16 cellular contexts compared by ENCODE assay signal in the genomic region with DNA sequence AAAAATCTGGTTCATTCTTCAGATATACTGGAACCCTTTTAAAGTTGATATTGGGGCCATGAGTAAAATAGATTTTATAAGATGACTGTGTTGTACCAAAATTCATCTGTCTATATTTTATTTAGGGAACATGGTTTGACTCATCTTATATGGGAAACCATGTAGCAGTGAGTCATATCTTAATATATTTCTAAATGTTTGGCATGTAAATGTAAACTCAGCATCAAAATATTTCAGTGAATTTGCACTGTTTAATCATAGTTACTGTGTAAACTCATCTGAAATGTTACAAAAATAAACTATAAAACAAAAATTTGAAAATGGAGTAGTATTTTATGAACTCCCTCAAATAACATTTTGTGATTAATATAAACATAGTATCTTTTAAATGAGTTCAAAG. TPM values are rescaled to one million over a fixed set of nuclear protein-coding genes. Genes with fewer than 3 reads are reported as not detected.
DNase-seq lines count a peak whose midpoint lies in the region; FAIRE-seq and TF ChIP-seq lines count a peak whose summit lies in the region.
"Had no signal": no experiment of that assay in that cellular context is flagged by ENCODE, and none has a peak within 500 bp of the region (broad histone marks: within the 10 kb centered on the region; RNA-seq: fewer than 3 reads in every experiment).

No MANE protein-coding gene starts in this region.

- no peaks in the 10 kb centered on the region; the same call in 1 of the 2 replicates for H3K9me2 ChIP-seq in PC-9 (ENCODE audit: insufficient read depth)

- H3K36me3 Mint-ChIP-seq in activated naive CD8-positive, alpha-beta T cell = peaks cover 23% of the 10 kb centered on the region

- no TSS peak for BruUV-seq in PC-9 (replicated peaks; lab: Mats Ljungman, UMichigan)

- no peak overlapping the region for H3K4me2 ChIP-seq in PC-9

- no peak overlapping the region for H3K4me3 ChIP-seq in AG04449 (ENCODE audit: low read depth, low read length)
- H3K4me3 ChIP-seq in foreskin fibroblast (ENCODE audit: low read depth in 1 of 2, low read length in 2 of 2) = no peak overlapping the region
- no peak overlapping the region for H3K4me3 ChIP-seq in HAP-1
- no peak overlapping the region for H3K4me3 ChIP-seq in PC-9

- TF ChIP-seq CTCF in AG04449 (IDR thresholded peaks at IDR 0.05; ENCODE audit: insufficient read depth, low read length, missing control alignments) = no peak
- no peak for TF ChIP-seq CTCF in foreskin fibroblast (IDR thresholded peaks at IDR 0.05; ENCODE audit: low read depth, low read length)
- TF ChIP-seq CTCF in PC-9 (conservative IDR thresholded peaks at IDR 0.05) = no peak

- CTCF ChIA-PET in AG04449 (lab: Yijun Ruan, JAX) (interaction anchor here (1.6 kb wide), 1 partner anchor 8 kb away, joined by 3 read pairs; no protein-coding TSS in a partner anchor), PC-9 (lab: Charles Lee) (no interaction called here)

- no peaks in the 10 kb centered on the region for H3F3A ChIP-seq in PC-9 (ENCODE audit: insufficient read depth, low read depth)

- H3K27me3 ChIP-seq in HAP-1 (ENCODE audit: low read depth) (no peaks in the 10 kb centered on the region), PC-9 (ENCODE audit: insufficient read depth, low read depth) (no peaks in the 10 kb centered on the region)
- H3K27me3 ChIP-seq: Peyer's patch had no signal

- H3K36me3 ChIP-seq in HAP-1 (replicated peaks) (no peaks in the 10 kb centered on the region), PC-9 (ENCODE audit: low read depth) (no peaks in the 10 kb centered on the region)
- H3K36me3 ChIP-seq: Peyer's patch had no signal

- H3K27ac Mint-ChIP-seq in activated naive CD8-positive, alpha-beta T cell = peak overlapping the region; percentile 87
- H3K27ac Mint-ChIP-seq: B cell had no signal

- H3K4me1 ChIP-seq in HAP-1 (no peaks in the 10 kb centered on the region), PC-9 (replicated peaks; ENCODE audit: insufficient read depth) (no peaks in the 10 kb centered on the region)

- peaks cover 65% of the 10 kb centered on the region for H3K4me1 Mint-ChIP-seq in activated naive CD8-positive, alpha-beta T cell (ENCODE audit: low read depth)

- POLR2A ChIA-PET in AG04449 (lab: Yijun Ruan, JAX) (no interaction called here), PC-9 (lab: Charles Lee; ENCODE audit: unreplicated experiment) (no interaction called here)

- in situ Hi-C loops in HAP-1 (cut with MboI; ENCODE audit: low sequenced_read_pairs) = no loop called here

- intact Hi-C loops in PC-9 (cut with micrococcal nuclease; ENCODE audit: unreplicated experiment) = no loop called here

- H4K20me1 ChIP-seq in PC-9 (ENCODE audit: insufficient read depth) = no peaks in the 10 kb centered on the region

- DNase-seq in AG04449 (ENCODE audit: low read depth, low spot score) (peak; percentile 52), HTR-8/SVneo (ENCODE audit: insufficient read length, low spot score) (peak; percentile 35), foreskin fibroblast (peak; percentile 44 to 69), DMS153 treated with DMSO at 0.1 percent for 48 hours (lab: John Stamatoyannopoulos, UW; ENCODE audit: unreplicated experiment) (no peak), HAP-1 (ENCODE audit: low spot score in 2 of 2) (no peak), NCI-H1694 (lab: John Stamatoyannopoulos, UW) (no peak), PC-9 (no peak)
- DNase-seq: NCI-H1092 treated with DMSO at 0.1 percent for 48 hours; Peyer's patch; stimulated activated CD4-positive, alpha-beta T cell treated with anti-CD3 and anti-CD28 coated beads, Interleukin-1b, Interleukin-23, amount 100 ng/mL, for 48 hours had no signal

- no peak for FAIRE-seq in HTR-8/SVneo (lab: Jason Lieb, UNC)
- FAIRE-seq: G401.6, H54, TTC549 had no signal

- no peaks in the 10 kb centered on the region for H3K9me3 Mint-ChIP-seq in activated naive CD8-positive, alpha-beta T cell (ENCODE audit: low read depth)

- H3K9me3 ChIP-seq in HAP-1 = no peaks in the 10 kb centered on the region
- peaks cover 3% of the 10 kb centered on the region; the same call in 1 of the 2 replicates for H3K9me3 ChIP-seq in PC-9 (ENCODE audit: insufficient read depth, low read depth)
- H3K9me3 ChIP-seq: Peyer's patch had no signal

- no peaks in the 10 kb centered on the region for H3K27me3 Mint-ChIP-seq in activated naive CD8-positive, alpha-beta T cell

- H3K4me3 Mint-ChIP-seq in activated naive CD8-positive, alpha-beta T cell = no peak overlapping the region
- H3K4me3 Mint-ChIP-seq: B cell had no signal

- no peak overlapping the region for H2AFZ ChIP-seq in PC-9
- H2AFZ ChIP-seq: parathyroid adenoma had no signal

- H3K79me2 ChIP-seq in PC-9 (ENCODE audit: low read depth) = no peaks in the 10 kb centered on the region
- H3K79me2 ChIP-seq: parathyroid adenoma had no signal

- no peak overlapping the region for H3K27ac ChIP-seq in PC-9
- H3K27ac ChIP-seq: parathyroid adenoma had no signal

RNA-seq across cellular contexts. Expression of gene PTGER2, which starts 14.2 kb away (rescaled TPM):
- total RNA-seq in PC-9 (2021) = 0.15 TPM in 1 of 2 replicates, not detected in the other

Comparison
In these comparisons a context has a peak if more than half of its experiments do, and no peak if none do; other contexts are left out.
1. DNase-seq: peak in AG04449 (single experiment), HTR-8/SVneo (single experiment) and foreskin fibroblast (2 of 2); none in DMS153 treated with DMSO at 0.1 percent for 48 hours (single experiment), HAP-1 (0 of 2), NCI-H1694 (single experiment) and PC-9 (0 of 2).